ENCODE assay signal across 12 cellular contexts in genomic region chr14:68104518-68104917, GRCh38.
DNase-seq lines count a peak whose midpoint lies in the region; ATAC-seq, FAIRE-seq and TF ChIP-seq lines count a peak whose summit lies in the region.
"Had no signal": no experiment of that assay in that cellular context is flagged by ENCODE, and none has a peak within 500 bp of the region (broad histone marks: within the 10 kb centered on the region; RNA-seq: fewer than 3 reads in every experiment).

No MANE protein-coding gene starts in this region.

- peak overlapping the region; percentile 21 for H3K4me2 ChIP-seq in A549
- H3K4me2 ChIP-seq: BLaER1 treated with 17β-estradiol and CSF1 and Interleukin-3, amounts not matched to agents 10 nM and 100 nM had no signal

- 0 out of 5 replicates have a peak, but pooled peaks of 1 of the 2 experiments have one; percentile 19 for TF ChIP-seq RAD21 in A549 (conservative IDR thresholded peaks at IDR 0.05 in 1 of 2, IDR thresholded peaks at IDR 0.05 in 1 of 2)

- peaks cover 1% of the 10 kb centered on the region for H3K36me3 Mint-ChIP-seq in chondrocyte (ENCODE audit: low read depth)
- peaks cover 27% of the 10 kb centered on the region for H3K36me3 Mint-ChIP-seq in activated naive CD4-positive, alpha-beta T cell treated with anti-CD3 and anti-CD28 coated beads for 36 hours (ENCODE audit: low read depth)

- H3K9me3 ChIP-seq in A549 (peaks cover 42% of the 10 kb centered on the region), lung (ENCODE audit: control insufficient read depth in 2 of 2, insufficient read depth in 1 of 2, low read length in 1 of 2) (peaks cover 0 to 6% of the 10 kb centered on the region in 2 donors)

- no peaks in the 10 kb centered on the region for H3K27me3 ChIP-seq in lung (ENCODE audit: control insufficient read depth, insufficient read depth)
- H3K27me3 ChIP-seq: BLaER1 treated with 17β-estradiol and CSF1 and Interleukin-3, amounts not matched to agents 10 nM and 100 nM had no signal

- no peak overlapping the region for H3K4me3 Mint-ChIP-seq in chondrocyte (ENCODE audit: unreplicated experiment)
- no peak overlapping the region for H3K4me3 Mint-ChIP-seq in activated naive CD4-positive, alpha-beta T cell treated with anti-CD3 and anti-CD28 coated beads for 36 hours

- TF ChIP-seq CTCF in A549 (IDR thresholded peaks at IDR 0.05) (no peak), chondrocyte (IDR thresholded peaks at IDR 0.05) (no peak), lung (IDR thresholded peaks at IDR 0.05; ENCODE audit: control extremely low read depth, extremely low read depth) (no peak)

- H3K27ac ChIP-seq in A549 (peak overlapping the region; percentile 60 to 65), lung (ENCODE audit: low read depth in 1 of 2, low read length in 1 of 2) (no peak overlapping the region)
- H3K27ac ChIP-seq: BLaER1 treated with 17β-estradiol and CSF1 and Interleukin-3, amounts not matched to agents 10 nM and 100 nM had no signal

- peak in 1 of 2 experiments; percentile 28; a peak in 1 of 5 replicates for TF ChIP-seq EP300 in A549 (IDR thresholded peaks at IDR 0.05)

- 16% methylated on average over 1 of the region's 1 CpG for WGBS in A549 (ENCODE audit: missing lambda C conversion rate)
- WGBS in lung, 2 donors, result 47 to 87% methylated on average over 1 of the region's 1 CpG

- no peaks in the 10 kb centered on the region for H3K27me3 Mint-ChIP-seq in chondrocyte (ENCODE audit: low read depth)
- H3K27me3 Mint-ChIP-seq in activated naive CD4-positive, alpha-beta T cell treated with anti-CD3 and anti-CD28 coated beads for 36 hours (ENCODE audit: low read depth), result no peaks in the 10 kb centered on the region

- H3K36me3 ChIP-seq in lung (ENCODE audit: control insufficient read depth in 2 of 2, insufficient read depth in 2 of 2, low read length in 2 of 2), result peaks cover 0 to 2% of the 10 kb centered on the region in 2 donors

- peaks cover 21% of the 10 kb centered on the region for H3K9me3 Mint-ChIP-seq in chondrocyte (ENCODE audit: low read depth)
- peaks cover 24% of the 10 kb centered on the region for H3K9me3 Mint-ChIP-seq in activated naive CD4-positive, alpha-beta T cell treated with anti-CD3 and anti-CD28 coated beads for 36 hours

- H3K4me1 ChIP-seq in A549 (peaks cover 19% of the 10 kb centered on the region), lung (ENCODE audit: control insufficient read depth in 2 of 2, insufficient read depth in 2 of 2, low read length in 2 of 2) (no peaks in the 10 kb centered on the region)

- POLR2A ChIA-PET in A549 (lab: Yijun Ruan, JAX) (no interaction called here), HEK293T (lab: Yijun Ruan, JAX) (interaction anchor here (0.9 to 1.2 kb wide), 3 partner anchors 26 to 689 kb away, joined by 3 read pairs; partner anchors contain the start of gene ZFP36L1)

- TF ChIP-seq POLR2A in A549 (IDR thresholded peaks at IDR 0.05; ENCODE audit: low read length), result no peak

- H3K4me3 ChIP-seq in A549 (no peak overlapping the region), lung (no peak overlapping the region)
- H3K4me3 ChIP-seq: BLaER1 treated with 17β-estradiol and CSF1 and Interleukin-3, amounts not matched to agents 10 nM and 100 nM had no signal

- intact Hi-C loops in activated naive CD4-positive, alpha-beta T cell treated with anti-CD3 and anti-CD28 coated beads for 36 hours (cut with micrococcal nuclease), result no loop called here

- DNase-seq in A549 (ENCODE audit: low read depth in 1 of 2, low spot score in 1 of 2) (peak in 1 of 2 experiments; percentile 66), HEK293T (ENCODE audit: extremely low spot score) (peak; percentile 39), chondrocyte (ENCODE audit: low spot score) (no peak), lung (ENCODE audit: low spot score) (no peak), cortex of kidney (lab: John Stamatoyannopoulos, UW) (no peak), NCI-H524 treated with DMSO at 0.1 percent for 48 hours (lab: John Stamatoyannopoulos, UW) (no peak), NCI-H2081 (lab: John Stamatoyannopoulos, UW) (no peak)
- no peak for DNase-seq in activated naive CD4-positive, alpha-beta T cell treated with anti-CD3 and anti-CD28 coated beads for 36 hours
- DNase-seq: activated CD8-positive, alpha-beta memory T cell treated with anti-CD3 and anti-CD28 coated beads, Interleukin-2, amount 50 U/mL, for 4 hours; NCI-H187 treated with DMSO at 0.1 percent for 48 hours had no signal

- CTCF ChIA-PET in A549 (lab: Yijun Ruan, JAX), result interaction anchor here (0.6 to 1.5 kb wide), 3 partner anchors 8 to 312 kb away, joined by 3 to 4 read pairs (median 3); no protein-coding TSS in a partner anchor
- CTCF ChIA-PET in HEK293T (lab: Yijun Ruan, JAX), result interaction anchor here (0.6 kb wide), 1 partner anchor 20 kb away, joined by 3 read pairs; no protein-coding TSS in a partner anchor
- CTCF ChIA-PET in activated naive CD4-positive, alpha-beta T cell treated with anti-CD3 and anti-CD28 coated beads for 36 hours (lab: Charles Lee), result no interaction called here

- H3K27ac Mint-ChIP-seq in chondrocyte (ENCODE audit: unreplicated experiment), result peak overlapping the region; percentile 62
- H3K27ac Mint-ChIP-seq in activated naive CD4-positive, alpha-beta T cell treated with anti-CD3 and anti-CD28 coated beads for 36 hours, result no peak overlapping the region

- peak; percentile 78 to 84 for ATAC-seq in A549
- ATAC-seq in lung (ENCODE audit: insufficient read depth, low FRiP score), result peak; percentile 54

- peak; percentile 13 for FAIRE-seq in A549 (lab: Jason Lieb, UNC)
- FAIRE-seq: colon had no signal

- H3K4me1 Mint-ChIP-seq in chondrocyte (ENCODE audit: low read depth), result peaks cover 36% of the 10 kb centered on the region
- H3K4me1 Mint-ChIP-seq in activated naive CD4-positive, alpha-beta T cell treated with anti-CD3 and anti-CD28 coated beads for 36 hours (ENCODE audit: low read depth), result peaks cover 6% of the 10 kb centered on the region

TF ChIP-seq in A549, 52 proteins besides CTCF, POLR2A, EP300 and RAD21:
- TF ChIP-seq, protein P1, sequence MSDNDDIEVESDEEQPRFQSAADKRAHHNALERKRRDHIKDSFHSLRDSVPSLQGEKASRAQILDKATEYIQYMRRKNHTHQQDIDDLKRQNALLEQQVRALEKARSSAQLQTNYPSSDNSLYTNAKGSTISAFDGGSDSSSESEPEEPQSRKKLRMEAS (IDR thresholded peaks at IDR 0.05), result no peak
- TF ChIP-seq JUNB (IDR thresholded peaks at IDR 0.05), result peak; percentile 65
- TF ChIP-seq GATA3 (IDR thresholded peaks at IDR 0.05; ENCODE audit: borderline replicate concordance), result peak; percentile 42; the same call in 1 of the 2 replicates
- TF ChIP-seq FOSL2 (IDR thresholded peaks at IDR 0.05), result no peak
- peak; percentile 40 for TF ChIP-seq FOSL2 (CRISPR knock-in tag; IDR thresholded peaks at IDR 0.05)

TF ChIP-seq in HEK293T, 16 proteins besides CTCF, POLR2A, EP300 and RAD21:
- TF ChIP-seq LEF1 (IDR thresholded peaks at IDR 0.05; ENCODE audit: borderline replicate concordance), result no peak
- peak; percentile 64; the same call in 1 of the 2 replicates for TF ChIP-seq CTBP1 (IDR thresholded peaks at IDR 0.05; ENCODE audit: borderline replicate concordance)

Comparison
In these comparisons a context has a peak if more than half of its experiments do, and no peak if none do; other contexts are left out.
1. H3K27ac ChIP-seq: peak in A549 (2 of 2); none in lung (0 of 2).